11 cellular contexts compared by ENCODE assay signal in genomic region chr14:58663494-58664111, GRCh38. TPM values are rescaled to one million over a fixed set of nuclear protein-coding genes. Genes with fewer than 3 reads are reported as not detected.
DNase-seq lines count a peak whose midpoint lies in the region; ATAC-seq and TF ChIP-seq lines count a peak whose summit lies in the region.
"Had no signal": no experiment of that assay in that cellular context is flagged by ENCODE, and none has a peak within 500 bp of the region (broad histone marks: within the 10 kb centered on the region; RNA-seq: fewer than 3 reads in every experiment).

No MANE protein-coding gene starts in this region.

- H3K27ac ChIP-seq in RWPE1 (no peak overlapping the region), Peyer's patch (no peak overlapping the region)
- H3K27ac ChIP-seq: psoas muscle had no signal

- TF ChIP-seq RAD21 in Ishikawa (IDR thresholded peaks at IDR 0.05; ENCODE audit: low read depth) = no peak

- no peak for TF ChIP-seq POLR2A in Peyer's patch (IDR thresholded peaks at IDR 0.05)

- no peak for TF ChIP-seq EP300 in Ishikawa (IDR thresholded peaks at IDR 0.05; ENCODE audit: borderline replicate concordance)

- intact Hi-C loops in activated T-helper 2 cell treated with anti-CD3 and anti-CD28 coated beads, Interferon-gamma antibody, Interleukin-2, Interleukin-4, amounts not matched to agents 10 μg/mL and 5 μg/mL and 100 μg/mL, durations not matched to agents 14 hours and 24 hours and 36 hours (cut with micrococcal nuclease) = no loop called here

- no peaks in the 10 kb centered on the region for H3K36me3 ChIP-seq in Peyer's patch

- peak; percentile 41 for DNase-seq in AG08395 (ENCODE audit: low spot score)
- peak; percentile 19 for DNase-seq in RWPE1 (ENCODE audit: low spot score)
- DNase-seq in iris pigment epithelial cell (ENCODE audit: low read depth) = peak; percentile 97
- no peak for DNase-seq in activated T-helper 2 cell treated with anti-CD3 and anti-CD28 coated beads, Interferon-gamma antibody, Interleukin-2, Interleukin-4, amounts not matched to agents 10 μg/mL and 5 μg/mL and 100 μg/mL, durations not matched to agents 14 hours and 24 hours and 36 hours (ENCODE audit: low spot score)
- DNase-seq in Peyer's patch = no peak
- DNase-seq: CD4-positive, alpha-beta T cell; effector CD8-positive, alpha-beta T cell; psoas muscle had no signal

- CTCF ChIA-PET in RWPE1 (lab: Yijun Ruan, JAX) = interaction anchor here (0.6 to 0.7 kb wide), 2 partner anchors 187 to 342 kb away, joined by 3 read pairs; no protein-coding TSS in a partner anchor

- no peaks in the 10 kb centered on the region for H3K27me3 Mint-ChIP-seq in activated T-helper 2 cell treated with anti-CD3 and anti-CD28 coated beads, Interferon-gamma antibody, Interleukin-2, Interleukin-4, amounts not matched to agents 10 μg/mL and 5 μg/mL and 100 μg/mL, durations not matched to agents 14 hours and 24 hours and 36 hours (ENCODE audit: low read depth)
- H3K27me3 Mint-ChIP-seq: CD4-positive, alpha-beta T cell had no signal

- TF ChIP-seq CTCF in RWPE1 (conservative IDR thresholded peaks at IDR 0.05; ENCODE audit: low read depth) = no peak
- no peak for TF ChIP-seq CTCF in Peyer's patch (IDR thresholded peaks at IDR 0.05)

- H3K9me3 Mint-ChIP-seq in activated T-helper 2 cell treated with anti-CD3 and anti-CD28 coated beads, Interferon-gamma antibody, Interleukin-2, Interleukin-4, amounts not matched to agents 10 μg/mL and 5 μg/mL and 100 μg/mL, durations not matched to agents 14 hours and 24 hours and 36 hours = no peaks in the 10 kb centered on the region
- H3K9me3 Mint-ChIP-seq: CD4-positive, alpha-beta T cell had no signal

- no peak overlapping the region for H3K27ac Mint-ChIP-seq in activated T-helper 2 cell treated with anti-CD3 and anti-CD28 coated beads, Interferon-gamma antibody, Interleukin-2, Interleukin-4, amounts not matched to agents 10 μg/mL and 5 μg/mL and 100 μg/mL, durations not matched to agents 14 hours and 24 hours and 36 hours

- no peaks in the 10 kb centered on the region for H3K4me1 ChIP-seq in Peyer's patch
- H3K4me1 ChIP-seq: psoas muscle had no signal

- H3K36me3 Mint-ChIP-seq in activated T-helper 2 cell treated with anti-CD3 and anti-CD28 coated beads, Interferon-gamma antibody, Interleukin-2, Interleukin-4, amounts not matched to agents 10 μg/mL and 5 μg/mL and 100 μg/mL, durations not matched to agents 14 hours and 24 hours and 36 hours (ENCODE audit: low read depth) = no peaks in the 10 kb centered on the region

- H3K4me1 Mint-ChIP-seq in activated T-helper 2 cell treated with anti-CD3 and anti-CD28 coated beads, Interferon-gamma antibody, Interleukin-2, Interleukin-4, amounts not matched to agents 10 μg/mL and 5 μg/mL and 100 μg/mL, durations not matched to agents 14 hours and 24 hours and 36 hours (ENCODE audit: low read depth) = peaks cover 26% of the 10 kb centered on the region

- no peaks in the 10 kb centered on the region for H3K27me3 ChIP-seq in Peyer's patch

- POLR2A ChIA-PET in RWPE1 (lab: Yijun Ruan, JAX; ENCODE audit: low non-redundant PET) = no interaction called here

- H3K4me3 Mint-ChIP-seq in activated T-helper 2 cell treated with anti-CD3 and anti-CD28 coated beads, Interferon-gamma antibody, Interleukin-2, Interleukin-4, amounts not matched to agents 10 μg/mL and 5 μg/mL and 100 μg/mL, durations not matched to agents 14 hours and 24 hours and 36 hours (ENCODE audit: low read depth) = no peak overlapping the region
- H3K4me3 Mint-ChIP-seq: CD4-positive, alpha-beta T cell had no signal

- no peak for ATAC-seq in GM18511 (IDR thresholded peaks at IDR 0.05; ENCODE audit: unreplicated experiment)
- ATAC-seq in HG03135 (IDR thresholded peaks at IDR 0.05; ENCODE audit: unreplicated experiment) = no peak

- H3K4me3 ChIP-seq in Peyer's patch = no peak overlapping the region
- H3K4me3 ChIP-seq: psoas muscle had no signal

- H3K9me3 ChIP-seq in Peyer's patch = no peaks in the 10 kb centered on the region
- H3K9me3 ChIP-seq: psoas muscle had no signal

TF ChIP-seq in Ishikawa, 13 proteins besides CTCF, POLR2A, EP300 and RAD21:
- TF ChIP-seq TEAD4 (IDR thresholded peaks at IDR 0.05) = peak; percentile 56
- TF ChIP-seq NFIC (IDR thresholded peaks at IDR 0.05) = no peak
- no peak for TF ChIP-seq REST (IDR thresholded peaks at IDR 0.05; ENCODE audit: low read depth)
TF ChIP-seq in Ishikawa: peak in this region for 1.

RNA-seq across cellular contexts. Expression of gene DACT1, which starts 25.8 kb away (rescaled TPM):
- 6.6 and 7.8 TPM in 2 replicates for total RNA-seq in activated T-helper 2 cell treated with anti-CD3 and anti-CD28 coated beads, Interferon-gamma antibody, Interleukin-2, Interleukin-4, amounts not matched to agents 10 μg/mL and 5 μg/mL and 100 μg/mL, durations not matched to agents 14 hours and 24 hours and 36 hours
- 10 to 100 TPM in 1 of 4 donors, 1 to 10 TPM in 3; 1.9 to 19.0 (median 3.6) TPM for total RNA-seq in Peyer's patch

Comparison
In these comparisons a context has a peak if more than half of its experiments do, and no peak if none do; other contexts are left out.
1. DNase-seq: peak in AG08395 (single experiment), RWPE1 (single experiment) and iris pigment epithelial cell (single experiment); none in activated T-helper 2 cell treated with anti-CD3 and anti-CD28 coated beads, Interferon-gamma antibody, Interleukin-2, Interleukin-4, amounts not matched to agents 10 μg/mL and 5 μg/mL and 100 μg/mL, durations not matched to agents 14 hours and 24 hours and 36 hours (single experiment) and Peyer's patch (0 of 3).